ENCODE assay signal across 22 cellular contexts in the genomic region with DNA sequence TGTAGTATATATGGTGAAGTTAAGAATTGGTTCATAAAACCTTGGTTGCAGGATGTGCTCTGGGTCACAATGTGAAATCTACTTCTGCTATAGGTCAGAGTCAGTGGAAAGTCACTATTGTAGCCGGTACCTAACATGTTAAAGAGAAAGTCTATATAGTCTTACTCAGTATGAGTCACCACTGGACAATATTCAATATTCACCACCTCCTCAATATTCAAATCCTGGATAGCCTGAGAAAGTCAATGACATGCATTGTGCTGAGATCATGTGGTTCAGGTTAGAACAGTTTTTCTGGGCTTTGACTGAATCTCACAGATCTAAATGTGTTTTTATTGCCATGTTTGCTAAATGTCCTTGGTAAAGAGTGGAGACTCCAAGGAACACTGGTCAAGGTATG.
A peak's percentile ranks its signal among the peaks of the same experiment; 100 is the strongest.
DNase-seq lines count a peak whose midpoint lies in the region; ATAC-seq and TF ChIP-seq lines count a peak whose summit lies in the region.
"Had no signal": no experiment of that assay in that cellular context is flagged by ENCODE, and none has a peak within 500 bp of the region (broad histone marks: within the 10 kb centered on the region; RNA-seq: fewer than 3 reads in every experiment).

No MANE protein-coding gene starts in this region.

- intact Hi-C loops in IMR-90 (cut with micrococcal nuclease) (no loop called here), ascending aorta (cut with DNase I) (no loop called here), prostate gland (cut with DNase I) (no loop called here)

- TF ChIP-seq POLR2A in IMR-90 (IDR thresholded peaks at IDR 0.05; ENCODE audit: low read depth, low read length) (no peak), prostate gland (IDR thresholded peaks at IDR 0.05) (no peak)

- no peak overlapping the region for H2AFZ ChIP-seq in IMR-90 (replicated peaks; ENCODE audit: low read length, poor library complexity)
- H2AFZ ChIP-seq: GM23338, neural progenitor cell had no signal

- no TSS peak for BruUV-seq in IMR-90 (replicated peaks; lab: Mats Ljungman, UMichigan)

- peak overlapping the region; percentile 79; the same call in 1 of the 2 replicates for H3K4ac ChIP-seq in IMR-90 (ENCODE audit: low read depth, low read length)

- peak overlapping the region; percentile 37 for H2AK5ac ChIP-seq in IMR-90 (ENCODE audit: low read depth, low read length)

- in situ Hi-C loops in IMR-90 (cut with MboI; ENCODE audit: low sequenced_read_pairs), result no loop called here

- no peak overlapping the region for H3K4me2 ChIP-seq in IMR-90 (ENCODE audit: low read depth, low read length)
- H3K4me2 ChIP-seq: GM23338, neural progenitor cell had no signal

- H3K36me3 ChIP-seq in IMR-90 (ENCODE audit: control insufficient read depth, insufficient read depth, low read length), result no peaks in the 10 kb centered on the region
- no peaks in the 10 kb centered on the region for H3K36me3 ChIP-seq in ascending aorta
- H3K36me3 ChIP-seq in prostate gland, result no peaks in the 10 kb centered on the region
- H3K36me3 ChIP-seq: neural progenitor cell, SJCRH30 had no signal

- H4K91ac ChIP-seq in IMR-90 (ENCODE audit: insufficient read depth, low read depth, low read length), result peak overlapping the region; percentile 80; the same call in 1 of the 2 replicates

- H2BK20ac ChIP-seq in IMR-90 (ENCODE audit: low read depth, low read length), result peak overlapping the region; percentile 89

- H3K18ac ChIP-seq in IMR-90 (ENCODE audit: low read depth, low read length), result peak overlapping the region; percentile 95; the same call in 1 of the 2 replicates

- no CpG with 5 or more reads among the region's 1 CpG for WGBS in IMR-90 (ENCODE audit: extremely low coverage in 2 of 2, insufficient read length in 1 of 2), 2 experiments
- 78% methylated on average over 1 of the region's 1 CpG for WGBS in prostate gland

- H3K14ac ChIP-seq in IMR-90 (replicated peaks; ENCODE audit: low read depth, low read length), result peak overlapping the region; percentile 35

- no peaks in the 10 kb centered on the region for H4K20me1 ChIP-seq in IMR-90 (ENCODE audit: insufficient read depth, low read length)

- dilution Hi-C loops in IMR-90 (cut with HindIII; ENCODE audit: low sequenced_read_pairs, unreplicated experiment), result no loop called here

- DNase-seq in AG10803 (ENCODE audit: low read depth) (peak; percentile 51), IMR-90 (peak; percentile 75), astrocyte of the hippocampus (ENCODE audit: low read depth, low spot score) (peak; percentile 39), iris pigment epithelial cell (ENCODE audit: low read depth) (peak; percentile 56), NCI-H774 (lab: John Stamatoyannopoulos, UW) (no peak), ascending aorta (ENCODE audit: low spot score in 2 of 2) (no peak), prostate gland (ENCODE audit: low spot score) (no peak)
- no peak for DNase-seq in activated naive CD4-positive, alpha-beta T cell treated with anti-CD3 and anti-CD28 coated beads, Interleukin-2, amount 50 U/mL, for 16 hours
- DNase-seq: activated CD4-positive, alpha-beta T cell treated with anti-CD3 and anti-CD28 coated beads for 1 hour; CD4-positive, alpha-beta memory T cell; cerebellar nuclear complex; DMS79; effector memory CD4-positive, alpha-beta T cell; left cardiac atrium; NCI-H1048; NCI-H2081 treated with DMSO at 0.1 percent for 48 hours; NCI-H524; retina; SJCRH30; stimulated activated naive CD4-positive, alpha-beta T cell treated with Interleukin-2 at 50 U/mL for 16 hours had no signal

- no peak for TF ChIP-seq CTCF in AG10803 (conservative IDR thresholded peaks at IDR 0.05; ENCODE audit: low read length)
- TF ChIP-seq CTCF in IMR-90 (conservative IDR thresholded peaks at IDR 0.05; ENCODE audit: low read depth, low read length), result no peak
- no peak for TF ChIP-seq CTCF in ascending aorta (IDR thresholded peaks at IDR 0.05)
- TF ChIP-seq CTCF in prostate gland (IDR thresholded peaks at IDR 0.05), result no peak

- H3K56ac ChIP-seq in IMR-90 (ENCODE audit: extremely low read depth, insufficient read depth, low read length), result peak overlapping the region; percentile 36; the same call in 1 of the 2 replicates

- H3K23ac ChIP-seq in IMR-90 (ENCODE audit: low read depth, low read length), result peak overlapping the region; percentile 29; the same call in 1 of the 2 replicates

- peak overlapping the region; percentile 93 for H2BK15ac ChIP-seq in IMR-90 (ENCODE audit: low read depth, low read length)

- peak overlapping the region; percentile 20 to 79; a peak in 2 of 4 replicates for H4K8ac ChIP-seq in IMR-90 (ENCODE audit: low read depth in 2 of 2, low read length in 2 of 2)

- CTCF ChIA-PET in IMR-90 (lab: Yijun Ruan, JAX), result no interaction called here

- H3K27me3 ChIP-seq in IMR-90 (ENCODE audit: control insufficient read depth, insufficient read depth, low read length), result no peaks in the 10 kb centered on the region
- H3K27me3 ChIP-seq in ascending aorta, result no peaks in the 10 kb centered on the region
- no peaks in the 10 kb centered on the region for H3K27me3 ChIP-seq in prostate gland (replicated peaks; ENCODE audit: insufficient read depth)
- H3K27me3 ChIP-seq: neural progenitor cell, SJCRH30 had no signal

- H3K4me1 ChIP-seq in IMR-90 (ENCODE audit: control insufficient read depth, insufficient read depth, low read length), result peaks cover 12% of the 10 kb centered on the region
- no peaks in the 10 kb centered on the region for H3K4me1 ChIP-seq in ascending aorta
- no peaks in the 10 kb centered on the region for H3K4me1 ChIP-seq in prostate gland (replicated peaks)
- H3K4me1 ChIP-seq: neural progenitor cell, SJCRH30 had no signal

- H3K9me3 ChIP-seq in IMR-90 (ENCODE audit: control insufficient read depth, insufficient read depth, low read length) (no peaks in the 10 kb centered on the region), ascending aorta (no peaks in the 10 kb centered on the region), prostate gland (no peaks in the 10 kb centered on the region)
- H3K9me3 ChIP-seq: SJCRH30 had no signal

- H3K4me3 ChIP-seq in AG10803 (ENCODE audit: low read length) (no peak overlapping the region), IMR-90 (ENCODE audit: insufficient read depth, low read depth, low read length) (no peak overlapping the region), ascending aorta (no peak overlapping the region), prostate gland (no peak overlapping the region)
- H3K4me3 ChIP-seq: GM23338, neural progenitor cell, SJCRH30 had no signal

- no peak overlapping the region for H3K9ac ChIP-seq in IMR-90 (ENCODE audit: low read depth, low read length)
- H3K9ac ChIP-seq: neural progenitor cell had no signal

- H4K5ac ChIP-seq in IMR-90 (ENCODE audit: low read depth, low read length), result peak overlapping the region; percentile 67; the same call in 1 of the 2 replicates

- peak overlapping the region; percentile 95 for H2BK5ac ChIP-seq in IMR-90 (ENCODE audit: low read depth, low read length, poor library complexity, severe bottlenecking)

- H3K9me1 ChIP-seq in IMR-90 (ENCODE audit: insufficient read depth, low read length), result no peaks in the 10 kb centered on the region; the same call in 1 of the 2 replicates

- H3K79me1 ChIP-seq in IMR-90 (ENCODE audit: low read depth in 1 of 2, low read length in 2 of 2), result no peaks in the 10 kb centered on the region

- TF ChIP-seq RAD21 in IMR-90 (IDR thresholded peaks at IDR 0.05; ENCODE audit: low read length), result no peak

- peak overlapping the region; percentile 87 for H2BK120ac ChIP-seq in IMR-90 (ENCODE audit: low read depth, low read length)

- POLR2A ChIA-PET in IMR-90 (lab: Charles Lee; ENCODE audit: unreplicated experiment), result no interaction called here

- H2AK9ac ChIP-seq in IMR-90 (replicated peaks; ENCODE audit: low read depth, low read length, poor library complexity), result no peak overlapping the region

- H3K27ac ChIP-seq in IMR-90 (ENCODE audit: insufficient read depth, low read length) (no peak overlapping the region), ascending aorta (no peak overlapping the region), prostate gland (no peak overlapping the region)
- H3K27ac ChIP-seq: neural progenitor cell, SJCRH30 had no signal

- no peak for ATAC-seq in IMR-90 (ENCODE audit: low read depth)
- ATAC-seq: GM23338 had no signal

TF ChIP-seq in IMR-90, 13 proteins besides CTCF, POLR2A, EP300 and RAD21:
- TF ChIP-seq SMC3 (IDR thresholded peaks at IDR 0.05; ENCODE audit: low read depth, low read length), result no peak
- no peak for TF ChIP-seq CEBPB (IDR thresholded peaks at IDR 0.05; ENCODE audit: low read depth, low read length)
- TF ChIP-seq, protein P1, sequence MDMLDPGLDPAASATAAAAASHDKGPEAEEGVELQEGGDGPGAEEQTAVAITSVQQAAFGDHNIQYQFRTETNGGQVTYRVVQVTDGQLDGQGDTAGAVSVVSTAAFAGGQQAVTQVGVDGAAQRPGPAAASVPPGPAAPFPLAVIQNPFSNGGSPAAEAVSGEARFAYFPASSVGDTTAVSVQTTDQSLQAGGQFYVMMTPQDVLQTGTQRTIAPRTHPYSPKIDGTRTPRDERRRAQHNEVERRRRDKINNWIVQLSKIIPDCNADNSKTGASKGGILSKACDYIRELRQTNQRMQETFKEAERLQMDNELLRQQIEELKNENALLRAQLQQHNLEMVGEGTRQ (IDR thresholded peaks at IDR 0.05; ENCODE audit: low read depth, low read length), result no peak
- TF ChIP-seq, protein P2, sequence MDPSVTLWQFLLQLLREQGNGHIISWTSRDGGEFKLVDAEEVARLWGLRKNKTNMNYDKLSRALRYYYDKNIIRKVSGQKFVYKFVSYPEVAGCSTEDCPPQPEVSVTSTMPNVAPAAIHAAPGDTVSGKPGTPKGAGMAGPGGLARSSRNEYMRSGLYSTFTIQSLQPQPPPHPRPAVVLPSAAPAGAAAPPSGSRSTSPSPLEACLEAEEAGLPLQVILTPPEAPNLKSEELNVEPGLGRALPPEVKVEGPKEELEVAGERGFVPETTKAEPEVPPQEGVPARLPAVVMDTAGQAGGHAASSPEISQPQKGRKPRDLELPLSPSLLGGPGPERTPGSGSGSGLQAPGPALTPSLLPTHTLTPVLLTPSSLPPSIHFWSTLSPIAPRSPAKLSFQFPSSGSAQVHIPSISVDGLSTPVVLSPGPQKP (IDR thresholded peaks at IDR 0.05; ENCODE audit: borderline replicate concordance, low read depth, low read length), result no peak
- no peak for TF ChIP-seq CHD1 (IDR thresholded peaks at IDR 0.05; ENCODE audit: low read depth, low read length)
- TF ChIP-seq RCOR1 (IDR thresholded peaks at IDR 0.05; ENCODE audit: insufficient replicate concordance, low read length), result no peak
- no peak for TF ChIP-seq FOS (IDR thresholded peaks at IDR 0.05; ENCODE audit: low read depth, low read length)
- no peak for TF ChIP-seq MXI1 (IDR thresholded peaks at IDR 0.05; ENCODE audit: borderline replicate concordance, low read depth, low read length)
- TF ChIP-seq MAZ (IDR thresholded peaks at IDR 0.05; ENCODE audit: borderline replicate concordance, low read depth, low read length), result no peak
- no peak for TF ChIP-seq BHLHE40 (IDR thresholded peaks at IDR 0.05; ENCODE audit: low read depth, low read length)

Comparison
In these comparisons a context has a peak if more than half of its experiments do, and no peak if none do; other contexts are left out.
1. DNase-seq: peak in AG10803 (single experiment), IMR-90 (single experiment), astrocyte of the hippocampus (single experiment) and iris pigment epithelial cell (single experiment); none in NCI-H774 (single experiment), ascending aorta (0 of 2), activated naive CD4-positive, alpha-beta T cell treated with anti-CD3 and anti-CD28 coated beads, Interleukin-2, amount 50 U/mL, for 16 hours (single experiment) and prostate gland (single experiment).